ENCODE assay signal across 1 cellular context in genomic region chr12:121753844-121754264, GRCh38.
TF ChIP-seq lines count a peak whose summit lies in the region.

No MANE protein-coding gene starts in this region.

TF ChIP-seq in WTC11, 78 proteins besides CTCF, POLR2A, EP300 and RAD21 (continued from another document):
- TF ChIP-seq IRF1 (CRISPR knock-in tag; IDR thresholded peaks at IDR 0.05), result no peak
- no peak for TF ChIP-seq GABPB1 (CRISPR knock-in tag; IDR thresholded peaks at IDR 0.05)
